Comparison of ENCODE assay signal across 28 cellular contexts in genomic region chr6:80282913-80283554, GRCh38.
DNase-seq lines count a peak whose midpoint lies in the region; TF ChIP-seq lines count a peak whose summit lies in the region.
"Had no signal": no experiment of that assay in that cellular context is flagged by ENCODE, and none has a peak within 500 bp of the region (broad histone marks: within the 10 kb centered on the region; RNA-seq: fewer than 3 reads in every experiment).

No MANE protein-coding gene starts in this region.

- BruUV-seq in MCF 10A (replicated peaks; lab: Mats Ljungman, UMichigan) = no TSS peak

- no peaks in the 10 kb centered on the region for H3K9me3 Mint-ChIP-seq in MCF 10A (ENCODE audit: unreplicated experiment)
- H3K9me3 Mint-ChIP-seq: activated naive CD4-positive, alpha-beta T cell treated with anti-CD3 and anti-CD28 coated beads, Interleukin-2, amount 50 U/mL, for 24 hours; activated T-helper 1 cell treated with anti-CD3 and anti-CD28 coated beads, Interleukin-12 subunit alpha, Interleukin-12 subunit beta, Interleukin-2, Interleukin-4 antibody, amounts not matched to agents 30 ng/mL and 10 ng/mL and 1 ng/mL, durations not matched to agents 14 hours and 24 hours and 36 hours; HFFc6; nephron progenitor cell had no signal

- no peak overlapping the region for H3K27ac ChIP-seq in breast epithelium
- H3K27ac ChIP-seq: BLaER1 treated with 17β-estradiol and CSF1 and Interleukin-3, amounts not matched to agents 10 nM and 100 nM; GM23248; KMS-11; sigmoid colon had no signal

- no peak overlapping the region for H3K27ac Mint-ChIP-seq in MCF 10A (ENCODE audit: low read depth, unreplicated experiment)
- H3K27ac Mint-ChIP-seq: activated naive CD4-positive, alpha-beta T cell treated with anti-CD3 and anti-CD28 coated beads, Interleukin-2, amount 50 U/mL, for 24 hours; activated T-helper 1 cell treated with anti-CD3 and anti-CD28 coated beads, Interleukin-12 subunit alpha, Interleukin-12 subunit beta, Interleukin-2, Interleukin-4 antibody, amounts not matched to agents 30 ng/mL and 10 ng/mL and 1 ng/mL, durations not matched to agents 14 hours and 24 hours and 36 hours; HFFc6; nephron progenitor cell; type B pancreatic cell had no signal

- no peaks in the 10 kb centered on the region for H3K4me1 ChIP-seq in breast epithelium
- H3K4me1 ChIP-seq: BLaER1 treated with 17β-estradiol and CSF1 and Interleukin-3, amounts not matched to agents 10 nM and 100 nM; sigmoid colon had no signal

- TF ChIP-seq CTCF in MCF 10A (IDR thresholded peaks at IDR 0.05; ENCODE audit: unreplicated experiment) = no peak
- no peak for TF ChIP-seq CTCF in breast epithelium (IDR thresholded peaks at IDR 0.05)
- TF ChIP-seq CTCF in GM10248 (IDR thresholded peaks at IDR 0.05; ENCODE audit: control extremely low read depth, extremely low read depth, low read depth, missing control alignments) = no peak

- H3K4me3 Mint-ChIP-seq in MCF 10A (ENCODE audit: unreplicated experiment) = no peak overlapping the region
- H3K4me3 Mint-ChIP-seq: activated naive CD4-positive, alpha-beta T cell treated with anti-CD3 and anti-CD28 coated beads, Interleukin-2, amount 50 U/mL, for 24 hours; activated T-helper 1 cell treated with anti-CD3 and anti-CD28 coated beads, Interleukin-12 subunit alpha, Interleukin-12 subunit beta, Interleukin-2, Interleukin-4 antibody, amounts not matched to agents 30 ng/mL and 10 ng/mL and 1 ng/mL, durations not matched to agents 14 hours and 24 hours and 36 hours; HFFc6; nephron progenitor cell; type B pancreatic cell had no signal

- H3K9me3 ChIP-seq in breast epithelium = no peaks in the 10 kb centered on the region
- H3K9me3 ChIP-seq: BLaER1 treated with 17β-estradiol and CSF1 and Interleukin-3, amounts not matched to agents 10 nM and 100 nM; sigmoid colon had no signal

- H3K36me3 Mint-ChIP-seq in MCF 10A (ENCODE audit: insufficient read depth, unreplicated experiment) = no peaks in the 10 kb centered on the region
- H3K36me3 Mint-ChIP-seq: type B pancreatic cell had no signal

- POLR2A ChIA-PET in MCF 10A (lab: Yijun Ruan, JAX) (no interaction called here), GM10248 (lab: Yijun Ruan, JAX) (no interaction called here)

- CTCF ChIA-PET in MCF 10A (lab: Yijun Ruan, JAX) (no interaction called here), GM10248 (lab: Yijun Ruan, JAX) (no interaction called here)

- intact Hi-C loops in MCF 10A (cut with micrococcal nuclease) (no loop called here), breast epithelium (cut with DNase I; ENCODE audit: low total_unique reads) (no loop called here)

- H3K36me3 ChIP-seq in breast epithelium = no peaks in the 10 kb centered on the region
- H3K36me3 ChIP-seq: BLaER1 treated with 17β-estradiol and CSF1 and Interleukin-3, amounts not matched to agents 10 nM and 100 nM; sigmoid colon had no signal

- no peak for TF ChIP-seq POLR2A in breast epithelium (IDR thresholded peaks at IDR 0.05)

- no peaks in the 10 kb centered on the region for H3K27me3 Mint-ChIP-seq in MCF 10A (ENCODE audit: insufficient read depth, unreplicated experiment)
- H3K27me3 Mint-ChIP-seq: activated naive CD4-positive, alpha-beta T cell treated with anti-CD3 and anti-CD28 coated beads, Interleukin-2, amount 50 U/mL, for 24 hours; type B pancreatic cell had no signal

- H3K27me3 ChIP-seq in breast epithelium = no peaks in the 10 kb centered on the region
- H3K27me3 ChIP-seq: BLaER1 treated with 17β-estradiol and CSF1 and Interleukin-3, amounts not matched to agents 10 nM and 100 nM; sigmoid colon had no signal

- peak; percentile 14 for DNase-seq in MCF 10A (ENCODE audit: unreplicated experiment)
- DNase-seq in breast epithelium (ENCODE audit: low spot score in 2 of 2) = no peak
- peak; percentile 37 for DNase-seq in NCI-H69 (lab: John Stamatoyannopoulos, UW)
- DNase-seq in fibroblast of peridontal ligament (ENCODE audit: extremely low read depth) = peak; percentile 47
- no peak for DNase-seq in GM10248 (ENCODE audit: extremely low spot score)
- no peak for DNase-seq in GOT3 (lab: John Stamatoyannopoulos, UW)
- DNase-seq in GM03348 (ENCODE audit: low spot score) = no peak
- DNase-seq: activated CD4-positive, alpha-beta T cell treated with anti-CD3 and anti-CD28 coated beads for 48 hours; aorta; GM23248; HFFc6; hypothalamus; left colon; mammary epithelial cell; NCI-H1417 treated with DMSO at 0.1 percent for 48 hours; NCI-H2081; NCI-H446; NCI-H774; nephron progenitor cell; SHP77 treated with DMSO at 0.1 percent for 48 hours; sigmoid colon; stimulated activated CD4-positive, alpha-beta T cell treated with anti-CD3 and anti-CD28 coated beads, Interleukin-4, amount 100 ng/mL, for 4 hours; SW 1271 had no signal

- peaks cover 16% of the 10 kb centered on the region for H3K4me1 Mint-ChIP-seq in MCF 10A (ENCODE audit: insufficient read depth, unreplicated experiment)
- H3K4me1 Mint-ChIP-seq: nephron progenitor cell had no signal

- no peak overlapping the region for H3K4me3 ChIP-seq in breast epithelium
- H3K4me3 ChIP-seq: BLaER1 treated with 17β-estradiol and CSF1 and Interleukin-3, amounts not matched to agents 10 nM and 100 nM; GM23248; sigmoid colon had no signal

Comparison
In these comparisons a context has a peak if more than half of its experiments do, and no peak if none do; other contexts are left out.
1. DNase-seq: peak in MCF 10A (single experiment), NCI-H69 (single experiment) and fibroblast of peridontal ligament (single experiment); none in breast epithelium (0 of 2), GM10248 (single experiment), GOT3 (single experiment) and GM03348 (single experiment).